8 cellular contexts compared by ENCODE assay signal in genomic region chr6:3455490-3456394, GRCh38. TPM values are rescaled to one million over a fixed set of nuclear protein-coding genes. Genes with fewer than 3 reads are reported as not detected.
DNase-seq lines count a peak whose midpoint lies in the region; ATAC-seq, FAIRE-seq and TF ChIP-seq lines count a peak whose summit lies in the region.

No MANE protein-coding gene starts in this region.

- no peaks in the 10 kb centered on the region for H3K9me3 ChIP-seq in BLaER1
- H3K9me3 ChIP-seq in kidney (ENCODE audit: control insufficient read depth in 1 of 2, low read length in 2 of 2): no peaks in the 10 kb centered on the region
- H3K9me3 ChIP-seq in stomach: no peaks in the 10 kb centered on the region

- H4K20me1 ChIP-seq in BLaER1: peaks cover 32% of the 10 kb centered on the region

- H3K4me2 ChIP-seq in BLaER1: peak overlapping the region; percentile 100

- no peak for ATAC-seq in HG02571 (IDR thresholded peaks at IDR 0.05; ENCODE audit: unreplicated experiment)

- H3K27me3 ChIP-seq in BLaER1: peaks cover 60% of the 10 kb centered on the region
- peaks cover 68% of the 10 kb centered on the region for H3K27me3 ChIP-seq in HL-60 (ENCODE audit: insufficient read depth, poor library complexity, severe bottlenecking)
- peaks cover 0 to 32% (median 21%) of the 10 kb centered on the region in 3 donors for H3K27me3 ChIP-seq in stomach

- 1 to 3% (median 2%) methylated on average over 14 to 61 of the region's 61 CpGs for WGBS in stomach, 5 donors

- no peak for TF ChIP-seq CTCF in HL-60 (IDR thresholded peaks at IDR 0.05; ENCODE audit: insufficient read depth, low read length)
- no peak for TF ChIP-seq CTCF in kidney (IDR thresholded peaks at IDR 0.05; ENCODE audit: borderline replicate concordance, extremely low read depth, insufficient read depth)
- TF ChIP-seq CTCF in stomach (IDR thresholded peaks at IDR 0.05): no peak

- FAIRE-seq in kidney (lab: Jason Lieb, UNC): no peak

- DNase-seq in HL-60 (ENCODE audit: low read depth in 1 of 2, low spot score in 1 of 2): no peak
- DNase-seq in astrocyte of the hippocampus (ENCODE audit: low read depth, low spot score): peak; percentile 56
- DNase-seq in kidney: peak; percentile 79
- DNase-seq in stomach: peak; percentile 27
- DNase-seq in GOT3 (lab: John Stamatoyannopoulos, UW): no peak
- DNase-seq in NCI-H187 (lab: John Stamatoyannopoulos, UW): no peak

- H3K9ac ChIP-seq in BLaER1: peak overlapping the region; percentile 69
- H3K9ac ChIP-seq in kidney (ENCODE audit: low read length in 2 of 2): peak overlapping the region; percentile 24 to 72

- no peaks in the 10 kb centered on the region for H3K36me3 ChIP-seq in BLaER1
- no peaks in the 10 kb centered on the region for H3K36me3 ChIP-seq in kidney (ENCODE audit: control insufficient read depth in 1 of 2, insufficient read depth in 2 of 2, low read length in 2 of 2)
- H3K36me3 ChIP-seq in stomach: no peaks in the 10 kb centered on the region

- no peak for TF ChIP-seq POLR2A in stomach (IDR thresholded peaks at IDR 0.05)

- H3K4me1 ChIP-seq in BLaER1 (peaks cover 29% of the 10 kb centered on the region), kidney (ENCODE audit: control insufficient read depth in 1 of 2, insufficient read depth in 1 of 2, low read depth in 1 of 2, low read length in 2 of 2) (peaks cover 3 to 21% of the 10 kb centered on the region in 2 donors), stomach (peaks cover 8 to 51% (median 46%) of the 10 kb centered on the region in 4 donors)

- intact Hi-C loops in kidney (cut with DNase I) (no loop called here), stomach (cut with DNase I; ENCODE audit: low total_unique reads) (loop anchor here (10.0 kb wide), 1 partner anchor 279 kb away; no protein-coding TSS in a partner anchor)

- H3K27ac ChIP-seq in BLaER1: peak overlapping the region; percentile 22; the same call in 1 of the 2 replicates
- H3K27ac ChIP-seq in HL-60 (replicated peaks): no peak overlapping the region
- peak overlapping the region in 1 of 2 donors; percentile 9 for H3K27ac ChIP-seq in kidney (ENCODE audit: low read depth in 2 of 2, low read length in 2 of 2)
- H3K27ac ChIP-seq in stomach: peak overlapping the region; percentile 41 to 85 (median 83)

- H3K4me3 ChIP-seq in BLaER1: peak overlapping the region; percentile 80
- peak overlapping the region; percentile 22 for H3K4me3 ChIP-seq in HL-60 (replicated peaks; ENCODE audit: insufficient read depth, low read length)
- peak overlapping the region; percentile 72 to 81 for H3K4me3 ChIP-seq in kidney (ENCODE audit: low read length in 2 of 2)
- H3K4me3 ChIP-seq in stomach: peak overlapping the region; percentile 66 to 87 (median 72)

- no peak for TF ChIP-seq EP300 in stomach (IDR thresholded peaks at IDR 0.05)

RNA-seq across cellular contexts. Expression of gene SLC22A23, which starts 1.1 kb away (rescaled TPM):
- total RNA-seq in kidney (5.3 TPM), stomach (100 to 1,000 TPM in 2 of 5 donors, 10 to 100 TPM in 3; 18.1 to 241 (median 45.5) TPM)
- polyA plus RNA-seq in kidney (ENCODE audit: insufficient read depth, low read depth, low replicate concordance) (5.7 TPM), stomach (10 to 100 TPM in 1 of 3 donors, 1 to 10 TPM in 2; 5.9 to 12.1 (median 6.5) TPM)

Comparison
In these comparisons a context has a peak if more than half of its experiments do, and no peak if none do; other contexts are left out.
1. H3K4me3 ChIP-seq: peak in every context shown above with its lines; median percentile 80 in BLaER1; 76 in kidney; 72 in stomach; 22 in HL-60.
2. DNase-seq: peak in astrocyte of the hippocampus (single experiment), kidney (single experiment) and stomach (single experiment); none in HL-60 (0 of 2), GOT3 (single experiment) and NCI-H187 (0 of 2).